ENCODE assay signal across 7 cellular contexts in the genomic region with DNA sequence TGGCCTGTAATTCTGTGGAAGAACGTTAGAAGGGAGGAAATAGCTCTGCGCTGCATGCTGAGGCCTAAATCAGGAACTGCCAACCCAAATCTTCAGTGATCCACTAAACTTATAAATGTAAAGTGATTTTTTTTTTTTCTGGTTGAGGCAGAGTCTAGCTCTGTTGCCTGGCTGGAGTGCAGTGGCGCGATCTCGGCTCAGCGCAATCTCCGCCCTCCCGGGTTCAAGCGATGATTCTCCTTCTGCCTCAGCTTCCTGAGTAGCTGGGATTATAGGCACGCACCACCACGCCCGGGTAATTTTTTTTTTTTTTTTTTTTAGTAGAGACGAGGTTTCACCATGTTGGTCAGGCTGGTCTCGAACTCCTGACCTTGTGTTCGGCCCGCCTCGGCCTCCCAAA.
"Had no signal": no experiment of that assay in that cellular context is flagged by ENCODE, and none has a peak within 500 bp of the region (broad histone marks: within the 10 kb centered on the region; RNA-seq: fewer than 3 reads in every experiment).

No MANE protein-coding gene starts in this region.

- H3K4me3 Mint-ChIP-seq: GM23338, HFFc6 had no signal

- H3K9ac ChIP-seq: GM23248 had no signal

- H3K27ac Mint-ChIP-seq: GM23338, HFFc6 had no signal

- H3K4me1 Mint-ChIP-seq: GM23338 had no signal

- H3K27ac ChIP-seq: GM23248 had no signal

- DNase-seq: GM23248, GOT3, H7, HCEC 1CT, HFFc6 had no signal

- H2AFZ ChIP-seq: GM23248, GM23338 had no signal

- H3K9me3 ChIP-seq: HAP-1 had no signal

- H3K9me3 Mint-ChIP-seq: GM23338 had no signal

- H3K4me1 ChIP-seq: HAP-1 had no signal

- H3K4me2 ChIP-seq: GM23338 had no signal
